ENCODE assay signal across 8 cellular contexts in genomic region chr1:234954613-234955012, GRCh38.
A peak's percentile ranks its signal among the peaks of the same experiment; 100 is the strongest.
DNase-seq lines count a peak whose midpoint lies in the region; ATAC-seq and TF ChIP-seq lines count a peak whose summit lies in the region.
"Had no signal": no experiment of that assay in that cellular context is flagged by ENCODE, and none has a peak within 500 bp of the region (broad histone marks: within the 10 kb centered on the region; RNA-seq: fewer than 3 reads in every experiment).

No MANE protein-coding gene starts in this region.

- no peaks in the 10 kb centered on the region for H4K20me1 ChIP-seq in hepatocyte (ENCODE audit: insufficient read depth, poor library complexity, severe bottlenecking)

- H3K9me2 ChIP-seq in hepatocyte (replicated peaks; ENCODE audit: insufficient read depth): no peaks in the 10 kb centered on the region

- H3K79me2 ChIP-seq in hepatocyte: no peaks in the 10 kb centered on the region

- H2AFZ ChIP-seq in hepatocyte: no peak overlapping the region

- DNase-seq in SJCRH30: peak in 1 of 2 experiments; percentile 40
- DNase-seq in hepatocyte (ENCODE audit: low spot score): no peak
- DNase-seq in spleen: no peak
- DNase-seq in NCI-H345 (lab: John Stamatoyannopoulos, UW): no peak
- no peak for DNase-seq in activated gamma-delta T cell (lab: John Stamatoyannopoulos, UW)
- DNase-seq: NCI-H1105 treated with DMSO at 0.1 percent for 48 hours had no signal

- H3K27ac ChIP-seq in SJCRH30 (peak overlapping the region; percentile 74), hepatocyte (peak overlapping the region; percentile 96), spleen (peak overlapping the region; percentile 53 to 94 (median 84))

- no peak overlapping the region for H3K4me2 ChIP-seq in hepatocyte

- peaks cover under 1% of the 10 kb centered on the region; the same call in 1 of the 2 replicates for H3K9me3 ChIP-seq in SJCRH30 (replicated peaks)
- no peaks in the 10 kb centered on the region for H3K9me3 ChIP-seq in hepatocyte (ENCODE audit: low read depth)
- H3K9me3 ChIP-seq in spleen: peaks cover 0 to 3% (median 0%) of the 10 kb centered on the region in 8 donors

- ATAC-seq in GM18505 (IDR thresholded peaks at IDR 0.05; ENCODE audit: unreplicated experiment) (no peak), HG03520 (IDR thresholded peaks at IDR 0.05; ENCODE audit: unreplicated experiment) (no peak)

- WGBS in hepatocyte (ENCODE audit: low lambda C conversion rate, missing lambda C conversion rate): 95% methylated on average over 6 of the region's 6 CpGs
- WGBS in spleen, 5 donors: 92 to 98% (median 96%) methylated on average over 6 of the region's 6 CpGs

- intact Hi-C loops in spleen (cut with DNase I; ENCODE audit: low total_unique reads): no loop called here

- H3K27me3 ChIP-seq in SJCRH30 (no peaks in the 10 kb centered on the region), hepatocyte (no peaks in the 10 kb centered on the region), spleen (replicated peaks in 1 of 7) (no peaks in the 10 kb centered on the region)

- peak; percentile 26 for TF ChIP-seq POLR2A in GM18505 (IDR thresholded peaks at IDR 0.05; ENCODE audit: borderline replicate concordance, extremely low read depth, insufficient read depth, insufficient read length)
- no peak for TF ChIP-seq POLR2A in spleen (IDR thresholded peaks at IDR 0.05)

- H3K36me3 ChIP-seq in SJCRH30 (no peaks in the 10 kb centered on the region), hepatocyte (replicated peaks; ENCODE audit: insufficient read depth, low read depth) (no peaks in the 10 kb centered on the region), spleen (no peaks in the 10 kb centered on the region)

- no peak overlapping the region for H3K4me3 ChIP-seq in SJCRH30
- H3K4me3 ChIP-seq in hepatocyte: no peak overlapping the region
- peak overlapping the region in 1 of 8 donors; percentile 21 for H3K4me3 ChIP-seq in spleen

- TF ChIP-seq CTCF in hepatocyte (IDR thresholded peaks at IDR 0.05; ENCODE audit: poor library complexity) (no peak), spleen (IDR thresholded peaks at IDR 0.05 in 8 of 11, conservative IDR thresholded peaks at IDR 0.05 in 3 of 11) (no peak)

- H3K4me1 ChIP-seq in SJCRH30: peaks cover 50% of the 10 kb centered on the region
- H3K4me1 ChIP-seq in hepatocyte (ENCODE audit: insufficient read depth): peaks cover 44% of the 10 kb centered on the region
- peaks cover 18 to 62% (median 43%) of the 10 kb centered on the region in 6 donors for H3K4me1 ChIP-seq in spleen
